8 cellular contexts compared by ENCODE assay signal in the genomic region with DNA sequence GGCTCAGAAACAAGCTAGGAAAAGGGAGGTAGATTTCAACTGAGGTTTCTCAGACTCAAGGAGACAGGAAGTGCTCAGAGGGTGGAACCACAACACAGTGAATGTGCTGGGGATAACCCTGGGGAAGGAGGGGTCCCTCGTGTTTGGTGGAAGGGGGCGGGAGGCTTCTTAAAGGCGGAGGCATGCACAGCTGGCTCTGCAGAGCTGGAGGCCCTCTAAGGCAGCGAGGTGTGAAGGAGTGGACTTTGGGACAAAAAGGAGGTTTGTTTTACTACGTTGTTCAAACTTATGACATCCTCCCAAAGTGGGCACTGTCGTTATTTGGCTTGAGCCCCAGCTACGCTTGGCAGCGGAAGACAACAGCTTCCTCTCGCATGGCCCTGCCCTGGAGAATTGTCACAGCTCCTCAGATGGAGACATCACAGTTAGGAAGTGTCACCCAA. TPM values are rescaled to one million over a fixed set of nuclear protein-coding genes. Genes with fewer than 3 reads are reported as not detected.
A peak's percentile ranks its signal among the peaks of the same experiment; 100 is the strongest.
DNase-seq lines count a peak whose midpoint lies in the region; ATAC-seq and TF ChIP-seq lines count a peak whose summit lies in the region.

No MANE protein-coding gene starts in this region.

- intact Hi-C loops in MCF 10A (cut with micrococcal nuclease), result no loop called here

- TF ChIP-seq CTCF in brain (conservative IDR thresholded peaks at IDR 0.05) (no peak), MCF 10A (IDR thresholded peaks at IDR 0.05; ENCODE audit: unreplicated experiment) (no peak)

- H3K27me3 Mint-ChIP-seq in brain, result peaks cover 4% of the 10 kb centered on the region
- no peaks in the 10 kb centered on the region for H3K27me3 Mint-ChIP-seq in naive thymus-derived CD8-positive, alpha-beta T cell
- H3K27me3 Mint-ChIP-seq in MCF 10A (ENCODE audit: insufficient read depth, unreplicated experiment), result peaks cover 11% of the 10 kb centered on the region

- BruUV-seq in MCF 10A (replicated peaks; lab: Mats Ljungman, UMichigan), result no TSS peak

- peak; percentile 90 to 94 for ATAC-seq in naive thymus-derived CD8-positive, alpha-beta T cell
- no peak for ATAC-seq in HG03571 (IDR thresholded peaks at IDR 0.05; ENCODE audit: unreplicated experiment)

- POLR2A ChIA-PET in naive thymus-derived CD8-positive, alpha-beta T cell (lab: Charles Lee), result interaction anchor here (0.6 to 6.3 kb wide), 8 partner anchors 12 to 922 kb away, joined by 3 to 37 read pairs (median 4); a partner anchor contains a TSS
- POLR2A ChIA-PET in MCF 10A (lab: Yijun Ruan, JAX), result no interaction called here

- CTCF ChIA-PET in MCF 10A (lab: Yijun Ruan, JAX), result interaction anchor here (0.5 kb wide), 1 partner anchor 584 kb away, joined by 4 read pairs; no protein-coding TSS in a partner anchor

- H3K36me3 Mint-ChIP-seq in brain, result no peaks in the 10 kb centered on the region
- no peaks in the 10 kb centered on the region for H3K36me3 Mint-ChIP-seq in naive thymus-derived CD8-positive, alpha-beta T cell
- no peaks in the 10 kb centered on the region for H3K36me3 Mint-ChIP-seq in MCF 10A (ENCODE audit: insufficient read depth, unreplicated experiment)

- peak overlapping the region in 4 of 5 experiments; percentile 41 to 85 (median 57) for H3K27ac Mint-ChIP-seq in brain
- H3K27ac Mint-ChIP-seq in naive thymus-derived CD8-positive, alpha-beta T cell, result peak overlapping the region; percentile 48 to 96 (median 86)
- no peak overlapping the region for H3K27ac Mint-ChIP-seq in MCF 10A (ENCODE audit: low read depth, unreplicated experiment)

- H3K9me3 Mint-ChIP-seq in brain, result peaks cover 0 to 6% (median 0%) of the 10 kb centered on the region in 5 experiments
- no peaks in the 10 kb centered on the region for H3K9me3 Mint-ChIP-seq in naive thymus-derived CD8-positive, alpha-beta T cell
- no peaks in the 10 kb centered on the region for H3K9me3 Mint-ChIP-seq in MCF 10A (ENCODE audit: unreplicated experiment)

- H3K4me1 Mint-ChIP-seq in brain (peaks cover 14% of the 10 kb centered on the region), MCF 10A (ENCODE audit: insufficient read depth, unreplicated experiment) (peaks cover 11% of the 10 kb centered on the region)
- peaks cover 10 to 29% (median 26%) of the 10 kb centered on the region in 4 donors for H3K4me1 Mint-ChIP-seq in naive thymus-derived CD8-positive, alpha-beta T cell

- H3K4me3 Mint-ChIP-seq in brain, result no peak overlapping the region
- H3K4me3 Mint-ChIP-seq in naive thymus-derived CD8-positive, alpha-beta T cell, result peak overlapping the region; percentile 73 to 88 (median 82)
- H3K4me3 Mint-ChIP-seq in MCF 10A (ENCODE audit: unreplicated experiment), result no peak overlapping the region

- DNase-seq in stimulated activated CD4-positive, alpha-beta T cell treated with anti-CD3 and anti-CD28 coated beads, Interleukin-15, amount 100 ng/mL, for 24 hours, result peak; percentile 29
- DNase-seq in stimulated activated CD4-positive, alpha-beta T cell treated with anti-CD3 and anti-CD28 coated beads, Interleukin-12 subunit alpha, Interleukin-12 subunit beta, amount 100 ng/mL, for 4 hours, result no peak
- peak; percentile 4 to 79 (median 55) for DNase-seq in naive thymus-derived CD8-positive, alpha-beta T cell
- no peak for DNase-seq in AG08396 (ENCODE audit: low spot score)
- no peak for DNase-seq in MCF 10A (ENCODE audit: unreplicated experiment)
- DNase-seq in hepatic stellate cell (ENCODE audit: low spot score), result no peak

RNA-seq across cellular contexts. Expression of a gene that starts 21.7 kb away (rescaled TPM):
- 3.4 TPM for polyA plus RNA-seq in brain (ENCODE audit: insufficient read depth, low read depth, low replicate concordance)
- total RNA-seq in naive thymus-derived CD8-positive, alpha-beta T cell, result 10 to 100 TPM; 25.8 to 31.7 TPM
- polyA plus RNA-seq in naive thymus-derived CD8-positive, alpha-beta T cell, result 10 to 100 TPM; 12.7 to 13.4 (median 13.2) TPM
- 11.6 and 11.9 TPM in 2 replicates for total RNA-seq in MCF 10A (2022)

Comparison
In these comparisons a context has a peak if more than half of its experiments do, and no peak if none do; other contexts are left out.
1. DNase-seq: peak in stimulated activated CD4-positive, alpha-beta T cell treated with anti-CD3 and anti-CD28 coated beads, Interleukin-15, amount 100 ng/mL, for 24 hours (single experiment) and naive thymus-derived CD8-positive, alpha-beta T cell (10 of 10); none in stimulated activated CD4-positive, alpha-beta T cell treated with anti-CD3 and anti-CD28 coated beads, Interleukin-12 subunit alpha, Interleukin-12 subunit beta, amount 100 ng/mL, for 4 hours (single experiment), AG08396 (single experiment), MCF 10A (single experiment) and hepatic stellate cell (single experiment).
2. H3K4me3 Mint-ChIP-seq: peak in naive thymus-derived CD8-positive, alpha-beta T cell (10 of 10); none in brain (0 of 5) and MCF 10A (single experiment).